Comparison of ENCODE assay signal across 24 cellular contexts in genomic region chr4:90904018-90904417, GRCh38.
A peak's percentile ranks its signal among the peaks of the same experiment; 100 is the strongest.
DNase-seq lines count a peak whose midpoint lies in the region; ATAC-seq lines count a peak whose summit lies in the region.
"Had no signal": no experiment of that assay in that cellular context is flagged by ENCODE, and none has a peak within 500 bp of the region (broad histone marks: within the 10 kb centered on the region; RNA-seq: fewer than 3 reads in every experiment).

No MANE protein-coding gene starts in this region.

- peak overlapping the region; percentile 33; the same call in 1 of the 2 replicates for H3K27ac ChIP-seq in HUES6 (ENCODE audit: low read depth, low read length)
- H3K27ac ChIP-seq: breast epithelium, left lung, spleen, thoracic aorta had no signal

- no peak overlapping the region for H3K9ac ChIP-seq in HUES6 (ENCODE audit: low read length)

- no peaks in the 10 kb centered on the region for H3K27me3 ChIP-seq in HUES6 (ENCODE audit: control insufficient read depth, insufficient read depth, low read length)
- H3K27me3 ChIP-seq: breast epithelium, left lung, spleen had no signal

- no peaks in the 10 kb centered on the region for H3K36me3 ChIP-seq in HUES6 (ENCODE audit: control insufficient read depth, insufficient read depth, low read length)
- H3K36me3 ChIP-seq: breast epithelium, left lung, spleen, thoracic aorta had no signal

- no peak overlapping the region for H3K4me3 ChIP-seq in HUES6 (ENCODE audit: low read depth, low read length)
- H3K4me3 ChIP-seq: breast epithelium, left lung, spleen, thoracic aorta had no signal

- DNase-seq in NCI-H2029 (lab: John Stamatoyannopoulos, UW) (peak; percentile 4), NCI-H2029 treated with DMSO at 0.1 percent for 48 hours (lab: John Stamatoyannopoulos, UW) (no peak), astrocyte of the hippocampus (ENCODE audit: low read depth, low spot score) (peak; percentile 34), pulmonary artery endothelial cell (ENCODE audit: low read depth, low spot score) (peak; percentile 4), Ammon's horn (ENCODE audit: low spot score) (no peak)
- no peak for DNase-seq in effector CD4-positive, alpha-beta T cell
- DNase-seq: activated CD4-positive, alpha-beta T cell treated with anti-CD3 and anti-CD28 coated beads, Interleukin-2, amount 10 ng/mL, durations not matched to agents 7 days and 5 days; amygdala; CD4-positive, alpha-beta T cell; H7; left lung; NCI-H1694 treated with DMSO at 0.1 percent for 48 hours; NCI-H526; right cardiac atrium; spleen; stimulated activated CD4-positive, alpha-beta T cell treated with anti-CD3 and anti-CD28 coated beads, Interleukin-2, amount 100 ng/mL, for 24 hours; stimulated activated CD8-positive, alpha-beta memory T cell treated with anti-CD3 and anti-CD28 coated beads, Interleukin-4, amount 100 ng/mL, for 48 hours; T1000 had no signal

- no peak for ATAC-seq in HG03457 (IDR thresholded peaks at IDR 0.05; ENCODE audit: unreplicated experiment)
- ATAC-seq: activated naive CD4-positive, alpha-beta T cell treated with anti-CD3 and anti-CD28 coated beads, Interleukin-2, amount 50 U/mL, for 72 hours; left lung; right cardiac atrium; WTC11 had no signal

- H3K4me1 ChIP-seq in HUES6 (ENCODE audit: control insufficient read depth, insufficient read depth, low read length), result peaks cover 11% of the 10 kb centered on the region; the same call in 1 of the 2 replicates
- H3K4me1 ChIP-seq: breast epithelium, left lung, spleen had no signal

- H3K9me3 ChIP-seq in HUES6 (ENCODE audit: control insufficient read depth, insufficient read depth, low read depth, low read length), result peaks cover 5% of the 10 kb centered on the region; the same call in 1 of the 2 replicates

Comparison
In these comparisons a context has a peak if more than half of its experiments do, and no peak if none do; other contexts are left out.
1. DNase-seq: peak in NCI-H2029 (single experiment), astrocyte of the hippocampus (single experiment) and pulmonary artery endothelial cell (single experiment); none in NCI-H2029 treated with DMSO at 0.1 percent for 48 hours (single experiment), effector CD4-positive, alpha-beta T cell (single experiment) and Ammon's horn (single experiment).